11 cellular contexts compared by ENCODE assay signal in genomic region chr17:77100009-77100408, GRCh38. TPM values are rescaled to one million over a fixed set of nuclear protein-coding genes. Genes with fewer than 3 reads are reported as not detected.
DNase-seq lines count a peak whose midpoint lies in the region; ATAC-seq and TF ChIP-seq lines count a peak whose summit lies in the region.
"Had no signal": no experiment of that assay in that cellular context is flagged by ENCODE, and none has a peak within 500 bp of the region (broad histone marks: within the 10 kb centered on the region; RNA-seq: fewer than 3 reads in every experiment).

No MANE protein-coding gene starts in this region.

- H3K36me3 Mint-ChIP-seq in activated naive CD4-positive, alpha-beta T cell treated with anti-CD3 and anti-CD28 coated beads, Interleukin-2, amount 50 U/mL, for 24 hours: peaks cover 9% of the 10 kb centered on the region
- peaks cover 63% of the 10 kb centered on the region for H3K36me3 Mint-ChIP-seq in stimulated activated effector memory CD8-positive, alpha-beta T cell treated with anti-CD3 and anti-CD28 coated beads, Interleukin-12 subunit alpha, Interleukin-12 subunit beta, amount 100 ng/mL, for 72 hours
- peaks cover 71% of the 10 kb centered on the region for H3K36me3 Mint-ChIP-seq in activated T-helper 17 cell treated with anti-CD3 and anti-CD28 coated beads, Interleukin-2, amount 50 U/mL, for 72 hours (ENCODE audit: low read depth)

- H3K9me3 ChIP-seq in neutrophil: no peaks in the 10 kb centered on the region

- H3K4me1 ChIP-seq in neutrophil (ENCODE audit: control insufficient read depth in 1 of 2, insufficient read depth in 1 of 2, low read depth in 1 of 2, low read length in 1 of 2): peaks cover 42 to 47% of the 10 kb centered on the region in 2 experiments

- H3K36me3 ChIP-seq in neutrophil: no peaks in the 10 kb centered on the region

- H3K9me3 Mint-ChIP-seq in activated naive CD4-positive, alpha-beta T cell treated with anti-CD3 and anti-CD28 coated beads, Interleukin-2, amount 50 U/mL, for 24 hours: no peaks in the 10 kb centered on the region
- H3K9me3 Mint-ChIP-seq in stimulated activated effector memory CD8-positive, alpha-beta T cell treated with anti-CD3 and anti-CD28 coated beads, Interleukin-12 subunit alpha, Interleukin-12 subunit beta, amount 100 ng/mL, for 72 hours: no peaks in the 10 kb centered on the region
- no peaks in the 10 kb centered on the region for H3K9me3 Mint-ChIP-seq in activated T-helper 17 cell treated with anti-CD3 and anti-CD28 coated beads, Interleukin-2, amount 50 U/mL, for 72 hours

- DNase-seq in activated naive CD4-positive, alpha-beta T cell (lab: John Stamatoyannopoulos, UW): no peak
- DNase-seq in cardiac septum (ENCODE audit: low spot score) (peak; percentile 87), DMS79 (lab: John Stamatoyannopoulos, UW) (no peak)
- no peak for DNase-seq in stimulated activated effector memory CD8-positive, alpha-beta T cell treated with anti-CD3 and anti-CD28 coated beads, Interleukin-12 subunit alpha, Interleukin-12 subunit beta, amount 100 ng/mL, for 72 hours (ENCODE audit: low spot score in 2 of 2)
- DNase-seq: effector CD8-positive, alpha-beta T cell; stimulated activated CD4-positive, alpha-beta T cell treated with anti-CD3 and anti-CD28 coated beads, Interleukin-12 subunit alpha, Interleukin-12 subunit beta, amount 100 ng/mL, for 4 hours; T-helper 2 cell had no signal

- peak overlapping the region; percentile 42 to 52 for H3K4me3 ChIP-seq in neutrophil (ENCODE audit: low read depth in 1 of 2, low read length in 1 of 2)

- H3K27ac ChIP-seq in neutrophil: peak overlapping the region; percentile 98

- TF ChIP-seq CTCF in neutrophil (IDR thresholded peaks at IDR 0.05): no peak

- H3K27me3 Mint-ChIP-seq in activated naive CD4-positive, alpha-beta T cell treated with anti-CD3 and anti-CD28 coated beads, Interleukin-2, amount 50 U/mL, for 24 hours: no peaks in the 10 kb centered on the region
- H3K27me3 Mint-ChIP-seq in activated T-helper 17 cell treated with anti-CD3 and anti-CD28 coated beads, Interleukin-2, amount 50 U/mL, for 72 hours: no peaks in the 10 kb centered on the region

- peaks cover 40% of the 10 kb centered on the region for H3K4me1 Mint-ChIP-seq in activated naive CD4-positive, alpha-beta T cell treated with anti-CD3 and anti-CD28 coated beads, Interleukin-2, amount 50 U/mL, for 24 hours
- H3K4me1 Mint-ChIP-seq in stimulated activated effector memory CD8-positive, alpha-beta T cell treated with anti-CD3 and anti-CD28 coated beads, Interleukin-12 subunit alpha, Interleukin-12 subunit beta, amount 100 ng/mL, for 72 hours: peaks cover 21% of the 10 kb centered on the region
- H3K4me1 Mint-ChIP-seq in activated T-helper 17 cell treated with anti-CD3 and anti-CD28 coated beads, Interleukin-2, amount 50 U/mL, for 72 hours: peaks cover 26% of the 10 kb centered on the region

- ATAC-seq in GM21529 (IDR thresholded peaks at IDR 0.05; ENCODE audit: unreplicated experiment): no peak
- no peak for ATAC-seq in stimulated activated effector memory CD8-positive, alpha-beta T cell treated with anti-CD3 and anti-CD28 coated beads, Interleukin-12 subunit alpha, Interleukin-12 subunit beta, amount 100 ng/mL, for 72 hours
- no peak for ATAC-seq in activated T-helper 17 cell treated with anti-CD3 and anti-CD28 coated beads, Interleukin-2, amount 50 U/mL, for 72 hours (replicated peaks)

- intact Hi-C loops in cardiac septum (cut with DNase I): no loop called here

- H3K27ac Mint-ChIP-seq in activated naive CD4-positive, alpha-beta T cell treated with anti-CD3 and anti-CD28 coated beads, Interleukin-2, amount 50 U/mL, for 24 hours: peak overlapping the region; percentile 97
- no peak overlapping the region for H3K27ac Mint-ChIP-seq in stimulated activated effector memory CD8-positive, alpha-beta T cell treated with anti-CD3 and anti-CD28 coated beads, Interleukin-12 subunit alpha, Interleukin-12 subunit beta, amount 100 ng/mL, for 72 hours
- H3K27ac Mint-ChIP-seq in activated T-helper 17 cell treated with anti-CD3 and anti-CD28 coated beads, Interleukin-2, amount 50 U/mL, for 72 hours: no peak overlapping the region

- no peak overlapping the region for H3K4me3 Mint-ChIP-seq in activated naive CD4-positive, alpha-beta T cell treated with anti-CD3 and anti-CD28 coated beads, Interleukin-2, amount 50 U/mL, for 24 hours
- no peak overlapping the region for H3K4me3 Mint-ChIP-seq in stimulated activated effector memory CD8-positive, alpha-beta T cell treated with anti-CD3 and anti-CD28 coated beads, Interleukin-12 subunit alpha, Interleukin-12 subunit beta, amount 100 ng/mL, for 72 hours
- no peak overlapping the region for H3K4me3 Mint-ChIP-seq in activated T-helper 17 cell treated with anti-CD3 and anti-CD28 coated beads, Interleukin-2, amount 50 U/mL, for 72 hours

- H3K27me3 ChIP-seq in neutrophil: no peaks in the 10 kb centered on the region

RNA-seq across cellular contexts. Expression of gene SEC14L1, which starts 40.8 kb away (rescaled TPM):
- 44.2 TPM for total RNA-seq in cardiac septum
- 10 to 100 TPM; 89.3 to 98.4 TPM for total RNA-seq in activated T-helper 17 cell treated with anti-CD3 and anti-CD28 coated beads, Interleukin-2, amount 50 U/mL, for 72 hours
